ENCODE assay signal across 1 cellular context in the genomic region with DNA sequence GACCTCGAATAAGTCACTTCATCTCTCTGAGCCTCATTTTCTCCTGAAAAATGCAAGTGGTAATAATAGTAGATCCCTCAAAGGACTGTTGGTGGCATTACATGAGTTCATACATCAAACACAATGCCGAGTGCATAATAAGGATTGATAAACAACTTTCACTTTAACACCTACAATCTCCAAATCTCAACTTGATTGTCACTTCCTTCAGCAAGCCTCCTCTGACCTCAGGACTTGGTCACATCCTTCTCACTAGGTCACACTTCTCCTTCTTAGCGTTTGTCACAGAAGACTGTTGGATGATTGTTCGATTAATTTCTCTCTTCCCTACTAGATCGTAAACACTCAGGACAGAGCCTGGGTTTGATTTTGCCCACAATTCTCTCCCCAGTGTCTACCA.
TF ChIP-seq lines count a peak whose summit lies in the region.

No MANE protein-coding gene starts in this region.

TF ChIP-seq in HCT116, 20 proteins besides CTCF, POLR2A, EP300 and RAD21 (continued from another document):
- no peak for TF ChIP-seq EZH2 (IDR thresholded peaks at IDR 0.05)
- no peak for TF ChIP-seq CEBPB (IDR thresholded peaks at IDR 0.05; ENCODE audit: low read depth)
- no peak for TF ChIP-seq FOSL1 (IDR thresholded peaks at IDR 0.05; ENCODE audit: low read depth)
- no peak for TF ChIP-seq ZFX (IDR thresholded peaks at IDR 0.05)
- no peak for TF ChIP-seq REST (IDR thresholded peaks at IDR 0.05; ENCODE audit: low read depth)
- no peak for TF ChIP-seq EZH2phosphoT487 (IDR thresholded peaks at IDR 0.05; ENCODE audit: borderline replicate concordance)
- TF ChIP-seq CBX3 (IDR thresholded peaks at IDR 0.05; ENCODE audit: low read depth) = no peak
- no peak for TF ChIP-seq YY1 (IDR thresholded peaks at IDR 0.05; ENCODE audit: extremely low read depth, insufficient replicate concordance, low read depth, low read length)
TF ChIP-seq in HCT116: peak in this region for 0.
